16 cellular contexts compared by ENCODE assay signal in the genomic region with DNA sequence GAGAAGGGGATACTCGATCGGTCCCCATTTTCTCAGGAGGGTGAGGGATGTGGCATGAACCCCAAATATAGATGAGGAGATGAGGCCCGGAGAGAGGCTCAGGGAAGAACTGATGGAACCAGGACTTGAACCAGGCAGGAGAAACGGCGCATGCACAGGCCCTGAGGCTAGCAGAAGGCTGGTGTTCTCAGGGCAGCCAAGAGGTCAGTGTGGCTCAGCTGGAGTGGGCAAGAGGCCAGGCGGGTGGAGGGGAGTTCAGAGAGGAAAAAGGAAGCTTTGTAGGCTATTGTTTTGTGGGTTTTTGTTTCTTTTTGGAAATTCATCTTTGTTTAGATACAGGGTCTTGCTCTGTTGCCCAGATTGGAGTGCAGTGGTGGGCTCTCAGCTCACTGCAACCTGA.
DNase-seq lines count a peak whose midpoint lies in the region; ATAC-seq, FAIRE-seq and TF ChIP-seq lines count a peak whose summit lies in the region.
"Had no signal": no experiment of that assay in that cellular context is flagged by ENCODE, and none has a peak within 500 bp of the region (broad histone marks: within the 10 kb centered on the region; RNA-seq: fewer than 3 reads in every experiment).

No MANE protein-coding gene starts in this region.

- H3K9me3 Mint-ChIP-seq in brain = peaks cover 0 to 3% (median 0%) of the 10 kb centered on the region in 5 experiments
- no peaks in the 10 kb centered on the region for H3K9me3 Mint-ChIP-seq in CD8-positive, alpha-beta memory T cell
- H3K9me3 Mint-ChIP-seq: stimulated activated naive B cell treated with anti-CD40 and anti-IgM and Interleukin-4, amounts not matched to agents 10 μg/mL and 1 μg/mL and 100 μg/mL, for 72 hours had no signal

- no peak overlapping the region for H2BK20ac ChIP-seq in IMR-90 (ENCODE audit: low read depth, low read length)

- H3K23ac ChIP-seq in IMR-90 (ENCODE audit: low read depth, low read length) = no peak overlapping the region

- H3K27me3 Mint-ChIP-seq in brain = no peaks in the 10 kb centered on the region
- H3K27me3 Mint-ChIP-seq in CD8-positive, alpha-beta memory T cell = peaks cover 31 to 42% of the 10 kb centered on the region in 2 donors

- TF ChIP-seq CTCF in IMR-90 (conservative IDR thresholded peaks at IDR 0.05; ENCODE audit: low read depth, low read length) = no peak
- TF ChIP-seq CTCF in brain (conservative IDR thresholded peaks at IDR 0.05) = no peak
- TF ChIP-seq CTCF in pancreas (IDR thresholded peaks at IDR 0.05) = no peak
- no peak for TF ChIP-seq CTCF in sigmoid colon (IDR thresholded peaks at IDR 0.05)

- H3K9me3 ChIP-seq in IMR-90 (ENCODE audit: control insufficient read depth, insufficient read depth, low read length) (no peaks in the 10 kb centered on the region), right cardiac atrium (ENCODE audit: control insufficient read depth, low read length) (no peaks in the 10 kb centered on the region), pancreas (no peaks in the 10 kb centered on the region), sigmoid colon (no peaks in the 10 kb centered on the region)
- no peaks in the 10 kb centered on the region for H3K9me3 ChIP-seq in CD8-positive, alpha-beta memory T cell (ENCODE audit: low read length)

- 0 out of 2 replicates have a peak, but pooled peaks cover 6% of the 10 kb centered on the region for H3K9me1 ChIP-seq in IMR-90 (ENCODE audit: insufficient read depth, low read length)

- in situ Hi-C loops in IMR-90 (cut with MboI; ENCODE audit: low sequenced_read_pairs) = no loop called here

- DNase-seq in IMR-90 (peak; percentile 31), right cardiac atrium (peak; percentile 44 to 85 (median 84)), pancreas (peak in 1 of 6 donors; percentile 36), sigmoid colon (no peak), H54 (ENCODE audit: insufficient read length, low spot score) (no peak), ecto neural progenitor cell (ENCODE audit: low spot score) (no peak)
- no peak for DNase-seq in CD8-positive, alpha-beta memory T cell
- DNase-seq: activated CD4-positive, alpha-beta T cell treated with anti-CD3 and anti-CD28 coated beads, Interleukin-2, amount 50 U/mL, for 4 hours; DMS79; NCI-H1092 treated with DMSO at 0.1 percent for 48 hours; NCI-H510A treated with DMSO at 0.1 percent for 48 hours; stimulated activated CD4-positive, alpha-beta T cell treated with anti-CD3 and anti-CD28 coated beads, Interleukin-4, amount 100 ng/mL, for 4 hours; stimulated activated naive B cell treated with anti-CD40 and anti-IgM and Interleukin-4, amounts not matched to agents 10 μg/mL and 1 μg/mL and 100 μg/mL, for 72 hours had no signal

- POLR2A ChIA-PET in IMR-90 (lab: Charles Lee; ENCODE audit: unreplicated experiment) = no interaction called here
- POLR2A ChIA-PET in CD8-positive, alpha-beta memory T cell (lab: Charles Lee) = no interaction called here

- peaks cover 24% of the 10 kb centered on the region for H4K20me1 ChIP-seq in IMR-90 (ENCODE audit: insufficient read depth, low read length)

- intact Hi-C loops in IMR-90 (cut with micrococcal nuclease) = no loop called here
- intact Hi-C loops in right cardiac atrium (cut with DNase I) = no loop called here
- intact Hi-C loops in pancreas (cut with DNase I) = no loop called here
- intact Hi-C loops in sigmoid colon (cut with DNase I) = no loop called here

- H2AFZ ChIP-seq in IMR-90 (replicated peaks; ENCODE audit: low read length, poor library complexity) = no peak overlapping the region

- H3K4ac ChIP-seq in IMR-90 (ENCODE audit: low read depth, low read length) = no peak overlapping the region

- H3K27me3 ChIP-seq in IMR-90 (ENCODE audit: control insufficient read depth, insufficient read depth, low read length) (no peaks in the 10 kb centered on the region), right cardiac atrium (ENCODE audit: control insufficient read depth, insufficient read depth) (no peaks in the 10 kb centered on the region), pancreas (no peaks in the 10 kb centered on the region), sigmoid colon (no peaks in the 10 kb centered on the region)
- peaks cover 3% of the 10 kb centered on the region for H3K27me3 ChIP-seq in CD8-positive, alpha-beta memory T cell (ENCODE audit: insufficient read depth, low read length, poor library complexity, severe bottlenecking)

- no peak for TF ChIP-seq POLR2A in IMR-90 (IDR thresholded peaks at IDR 0.05; ENCODE audit: low read depth, low read length)
- TF ChIP-seq POLR2A in sigmoid colon (IDR thresholded peaks at IDR 0.05) = no peak
- no peak for TF ChIP-seq POLR2A in H54 (IDR thresholded peaks at IDR 0.05; ENCODE audit: low read depth, low read length)

- BruUV-seq in IMR-90 (replicated peaks; lab: Mats Ljungman, UMichigan) = no TSS peak

- dilution Hi-C loops in IMR-90 (cut with HindIII; ENCODE audit: low sequenced_read_pairs, unreplicated experiment) = no loop called here

- peaks cover 2% of the 10 kb centered on the region; the same call in 1 of the 2 replicates for H3K4me1 ChIP-seq in IMR-90 (ENCODE audit: control insufficient read depth, insufficient read depth, low read length)
- H3K4me1 ChIP-seq in right cardiac atrium (ENCODE audit: control insufficient read depth, insufficient read depth, low read length) = no peaks in the 10 kb centered on the region
- H3K4me1 ChIP-seq in pancreas = no peaks in the 10 kb centered on the region
- no peaks in the 10 kb centered on the region for H3K4me1 ChIP-seq in CD8-positive, alpha-beta memory T cell (ENCODE audit: insufficient read depth, low read length)
- H3K4me1 ChIP-seq in sigmoid colon = no peaks in the 10 kb centered on the region

- H3K79me1 ChIP-seq in IMR-90 (ENCODE audit: low read depth in 1 of 2, low read length in 2 of 2) = peaks cover 4 to 24% of the 10 kb centered on the region in 2 experiments; a peak in 3 of 4 replicates

- H3K27ac ChIP-seq in IMR-90 (ENCODE audit: insufficient read depth, low read length) = no peak overlapping the region
- no peak overlapping the region for H3K27ac ChIP-seq in right cardiac atrium (ENCODE audit: low read length)
- no peak overlapping the region for H3K27ac ChIP-seq in pancreas
- no peak overlapping the region for H3K27ac ChIP-seq in CD8-positive, alpha-beta memory T cell (ENCODE audit: low read depth, low read length)
- no peak overlapping the region for H3K27ac ChIP-seq in sigmoid colon
- H3K27ac ChIP-seq: RWPE1 had no signal

- H2BK5ac ChIP-seq in IMR-90 (ENCODE audit: low read depth, low read length, poor library complexity, severe bottlenecking) = no peak overlapping the region

- H2AK5ac ChIP-seq in IMR-90 (ENCODE audit: low read depth, low read length) = no peak overlapping the region

- CTCF ChIA-PET in IMR-90 (lab: Yijun Ruan, JAX) = interaction anchor here (2.1 kb wide), 1 partner anchor 11 kb away, joined by 5 read pairs; no protein-coding TSS in a partner anchor
- CTCF ChIA-PET in CD8-positive, alpha-beta memory T cell (lab: Charles Lee) = no interaction called here

- H3K36me3 ChIP-seq in IMR-90 (ENCODE audit: control insufficient read depth, insufficient read depth, low read length) (peaks cover 6% of the 10 kb centered on the region; the same call in 1 of the 2 replicates), pancreas (no peaks in the 10 kb centered on the region), sigmoid colon (no peaks in the 10 kb centered on the region)
- H3K36me3 ChIP-seq in CD8-positive, alpha-beta memory T cell (ENCODE audit: insufficient read depth, low read length) = no peaks in the 10 kb centered on the region

- FAIRE-seq in pancreas (lab: Jason Lieb, UNC) (no peak), H54 (lab: Jason Lieb, UNC) (no peak)

- no peak overlapping the region for H3K4me3 ChIP-seq in IMR-90 (ENCODE audit: insufficient read depth, low read depth, low read length)
- no peak overlapping the region for H3K4me3 ChIP-seq in right cardiac atrium (ENCODE audit: low read length)
- H3K4me3 ChIP-seq in pancreas = no peak overlapping the region
- no peak overlapping the region for H3K4me3 ChIP-seq in CD8-positive, alpha-beta memory T cell (ENCODE audit: low read length)
- no peak overlapping the region for H3K4me3 ChIP-seq in sigmoid colon

- H3K18ac ChIP-seq in IMR-90 (ENCODE audit: low read depth, low read length) = no peak overlapping the region

- H3K4me2 ChIP-seq in IMR-90 (ENCODE audit: low read depth, low read length) = no peak overlapping the region

- peaks cover 31% of the 10 kb centered on the region for H3K36me3 Mint-ChIP-seq in brain
- no peaks in the 10 kb centered on the region for H3K36me3 Mint-ChIP-seq in CD8-positive, alpha-beta memory T cell
- H3K36me3 Mint-ChIP-seq: stimulated activated naive B cell treated with anti-CD40 and anti-IgM and Interleukin-4, amounts not matched to agents 10 μg/mL and 1 μg/mL and 100 μg/mL, for 72 hours had no signal

- no peak overlapping the region for H2BK120ac ChIP-seq in IMR-90 (ENCODE audit: low read depth, low read length)

- ATAC-seq in IMR-90 (ENCODE audit: low read depth) = peak; percentile 54
- peak; percentile 47 to 64 for ATAC-seq in right cardiac atrium
- peak in 3 of 4 donors; percentile 31 to 66 (median 44) for ATAC-seq in pancreas
- ATAC-seq: stimulated activated naive B cell treated with anti-CD40 and anti-IgM and Interleukin-4, amounts not matched to agents 10 μg/mL and 1 μg/mL and 100 μg/mL, for 72 hours had no signal

- H4K8ac ChIP-seq in IMR-90 (ENCODE audit: low read depth in 2 of 2, low read length in 2 of 2) = no peak overlapping the region

- H4K5ac ChIP-seq in IMR-90 (ENCODE audit: low read depth, low read length) = no peak overlapping the region

- TF ChIP-seq RAD21 in IMR-90 (IDR thresholded peaks at IDR 0.05; ENCODE audit: low read length) = no peak

- H2AK9ac ChIP-seq in IMR-90 (replicated peaks; ENCODE audit: low read depth, low read length, poor library complexity) = no peak overlapping the region

- peak overlapping the region in 3 of 5 experiments; percentile 12 to 52 (median 35) for H3K27ac Mint-ChIP-seq in brain
- no peak overlapping the region for H3K27ac Mint-ChIP-seq in CD8-positive, alpha-beta memory T cell
- H3K27ac Mint-ChIP-seq: B cell; stimulated activated naive B cell treated with anti-CD40 and anti-IgM and Interleukin-4, amounts not matched to agents 10 μg/mL and 1 μg/mL and 100 μg/mL, for 72 hours had no signal

- WGBS in IMR-90 (ENCODE audit: extremely low coverage in 2 of 2, insufficient read length in 1 of 2), 2 experiments = 88% methylated on average over 3 of the region's 6 CpGs; no CpG with 5 or more reads in 1 of the 2 experiments
- 65% methylated on average over 6 of the region's 6 CpGs for WGBS in right cardiac atrium
- WGBS in pancreas, 2 donors = 75 to 83% methylated on average over 6 of the region's 6 CpGs
- 83 to 85% methylated on average over 6 of the region's 6 CpGs for WGBS in sigmoid colon, 2 donors

- no peak overlapping the region for H3K9ac ChIP-seq in IMR-90 (ENCODE audit: low read depth, low read length)

- H4K91ac ChIP-seq in IMR-90 (ENCODE audit: insufficient read depth, low read depth, low read length) = no peak overlapping the region

- H3K56ac ChIP-seq in IMR-90 (ENCODE audit: extremely low read depth, insufficient read depth, low read length) = no peak overlapping the region

- H3K14ac ChIP-seq in IMR-90 (replicated peaks; ENCODE audit: low read depth, low read length) = no peak overlapping the region

- peaks cover 65% of the 10 kb centered on the region for H3K4me1 Mint-ChIP-seq in brain
- no peaks in the 10 kb centered on the region for H3K4me1 Mint-ChIP-seq in CD8-positive, alpha-beta memory T cell

- no peak for TF ChIP-seq EP300 in sigmoid colon (IDR thresholded peaks at IDR 0.05)

- H3K4me3 Mint-ChIP-seq in brain = no peak overlapping the region
- no peak overlapping the region for H3K4me3 Mint-ChIP-seq in CD8-positive, alpha-beta memory T cell
- H3K4me3 Mint-ChIP-seq: B cell; stimulated activated naive B cell treated with anti-CD40 and anti-IgM and Interleukin-4, amounts not matched to agents 10 μg/mL and 1 μg/mL and 100 μg/mL, for 72 hours had no signal

- no peak overlapping the region for H2BK15ac ChIP-seq in IMR-90 (ENCODE audit: low read depth, low read length)

Comparison
In these comparisons a context has a peak if more than half of its experiments do, and no peak if none do; other contexts are left out.
1. DNase-seq: peak in IMR-90 (single experiment) and right cardiac atrium (3 of 3); none in CD8-positive, alpha-beta memory T cell (0 of 5), sigmoid colon (single experiment), H54 (single experiment) and ecto neural progenitor cell (single experiment).
2. H3K27ac Mint-ChIP-seq: peak in brain (3 of 5); none in CD8-positive, alpha-beta memory T cell (0 of 8).
3. Peak in every context shown above with its lines, with median percentiles within 50 percentile points of each other: ATAC-seq.